ENCODE assay signal across 26 cellular contexts in genomic region chr10:21995557-21995956, GRCh38. TPM values are rescaled to one million over a fixed set of nuclear protein-coding genes. Genes with fewer than 3 reads are reported as not detected.
A peak's percentile ranks its signal among the peaks of the same experiment; 100 is the strongest.
DNase-seq lines count a peak whose midpoint lies in the region; ATAC-seq, FAIRE-seq and TF ChIP-seq lines count a peak whose summit lies in the region.
"Had no signal": no experiment of that assay in that cellular context is flagged by ENCODE, and none has a peak within 500 bp of the region (broad histone marks: within the 10 kb centered on the region; RNA-seq: fewer than 3 reads in every experiment).

No MANE protein-coding gene starts in this region.

- H3K4me1 ChIP-seq in GM23248 (ENCODE audit: insufficient read depth) (0 out of 2 replicates have a peak, but pooled peaks cover 8% of the 10 kb centered on the region), K562 (replicated peaks in 1 of 2; ENCODE audit: control insufficient read depth in 2 of 2, insufficient read depth in 2 of 2, low read length in 2 of 2) (peaks cover 0 to 4% of the 10 kb centered on the region in 2 experiments; a peak in 2 of 5 replicates)
- peaks cover 4% of the 10 kb centered on the region for H3K4me1 ChIP-seq in CD8-positive, alpha-beta memory T cell (ENCODE audit: insufficient read depth, low read length)
- H3K4me1 ChIP-seq: prostate gland had no signal

- H2AFZ ChIP-seq in GM23248 (no peak overlapping the region), K562 (ENCODE audit: low read depth, low read length) (no peak overlapping the region)
- H2AFZ ChIP-seq: hepatocyte had no signal

- H3K9me3 ChIP-seq in GM23248 (ENCODE audit: low read depth) = no peaks in the 10 kb centered on the region
- H3K9me3 ChIP-seq in K562 (replicated peaks; ENCODE audit: control insufficient read depth, insufficient read depth, low read depth, low read length) = no peaks in the 10 kb centered on the region
- no peaks in the 10 kb centered on the region for H3K9me3 ChIP-seq in CD8-positive, alpha-beta memory T cell (ENCODE audit: low read length)
- H3K9me3 ChIP-seq: prostate gland, thoracic aorta had no signal

- TF ChIP-seq EP300 in K562 (IDR thresholded peaks at IDR 0.05; ENCODE audit: low read length) = no peak

- no peak overlapping the region for H3K27ac Mint-ChIP-seq in CD8-positive, alpha-beta memory T cell
- H3K27ac Mint-ChIP-seq: B cell, HFFc6, nephron progenitor cell had no signal

- no peaks in the 10 kb centered on the region for H3K9me2 ChIP-seq in GM23248 (ENCODE audit: insufficient read depth)

- TF ChIP-seq CTCF in K562 (IDR thresholded peaks at IDR 0.05 in 2 of 3, conservative IDR thresholded peaks at IDR 0.05 in 1 of 3; ENCODE audit: insufficient read depth in 2 of 3, low read depth in 1 of 3, low read length in 3 of 3) (no peak), omental fat pad (IDR thresholded peaks at IDR 0.05) (no peak)

- in situ Hi-C loops in GM23248 (cut with MboI) (no loop called here), K562 (cut with MboI) (no loop called here), ACHN (cut with HindIII; ENCODE audit: low pct_ligation_motif_present, low pct_unique_long_range_greater_than_20kb, low sequenced_read_pairs) (no loop called here)

- no peaks in the 10 kb centered on the region for H3F3A ChIP-seq in GM23248 (ENCODE audit: insufficient read depth)

- H3K9ac ChIP-seq in GM23248 (no peak overlapping the region), K562 (ENCODE audit: insufficient read depth in 1 of 2, low read depth in 2 of 2, low read length in 2 of 2) (no peak overlapping the region)

- H3K4me2 ChIP-seq in GM23248 (ENCODE audit: unreplicated experiment) (peak overlapping the region; percentile 13), K562 (ENCODE audit: insufficient read depth, low read length) (no peak overlapping the region)
- H3K4me2 ChIP-seq: hepatocyte had no signal

- H3K79me2 ChIP-seq in GM23248 (ENCODE audit: insufficient read depth) = peaks cover 100% of the 10 kb centered on the region
- H3K79me2 ChIP-seq in K562 (ENCODE audit: control insufficient read depth, insufficient read depth, low read length) = peaks cover 92% of the 10 kb centered on the region

- WGBS in GM23248 (ENCODE audit: low coverage in 1 of 2, low lambda C conversion rate in 2 of 2, missing lambda C conversion rate in 2 of 2), 2 experiments = 76 to 77% methylated on average over 2 of the region's 2 CpGs
- WGBS in K562 (ENCODE audit: insufficient coverage, low coverage, missing lambda C conversion rate) = 71% methylated on average over 2 of the region's 2 CpGs

- no peaks in the 10 kb centered on the region for H3K9me1 ChIP-seq in K562 (ENCODE audit: control insufficient read depth, insufficient read depth, low read length)

- FAIRE-seq in K562 (lab: Jason Lieb, UNC) = no peak
- FAIRE-seq: HTR-8/SVneo had no signal

- no peaks in the 10 kb centered on the region for H3K27me3 Mint-ChIP-seq in CD8-positive, alpha-beta memory T cell
- H3K27me3 Mint-ChIP-seq: B cell had no signal

- 0 out of 2 replicates have a peak overlapping the region, but pooled peaks have one; percentile 4 for H3K27ac ChIP-seq in GM23248
- no peak overlapping the region for H3K27ac ChIP-seq in K562 (ENCODE audit: extremely low read depth, low read depth, low read length)
- no peak overlapping the region for H3K27ac ChIP-seq in CD8-positive, alpha-beta memory T cell (ENCODE audit: low read depth, low read length)
- H3K27ac ChIP-seq: brain microvascular endothelial cell, hepatocyte, prostate gland, thoracic aorta, VCaP had no signal

- DNase-seq in GM23248 = peak; percentile 46
- DNase-seq in NCI-H226 = peak; percentile 66
- no peak for DNase-seq in K562 (ENCODE audit: extremely low read depth in 1 of 4, low spot score in 3 of 4)
- no peak for DNase-seq in omental fat pad (ENCODE audit: low spot score)
- no peak for DNase-seq in activated T-cell treated with anti-CD3 and anti-CD28 coated beads for 4 hours
- no peak for DNase-seq in CD8-positive, alpha-beta memory T cell
- no peak for DNase-seq in ACHN
- DNase-seq: activated CD4-positive, alpha-beta T cell treated with anti-CD3 and anti-CD28 coated beads, Interleukin-2, amount 50 U/mL, for 4 hours; activated CD8-positive, alpha-beta memory T cell treated with anti-CD3 and anti-CD28 coated beads, Interleukin-2, amount 50 U/mL, for 4 hours; activated effector memory CD4-positive, alpha-beta T cell treated with Interleukin-2 at 50 U/mL for 16 hours; brain microvascular endothelial cell; COR-L47; DMS79 treated with DMSO at 0.1 percent for 48 hours; foreskin melanocyte; HFFc6; immature natural killer cell; left ventricle myocardium superior; NCI-H510A; nephron progenitor cell had no signal

- H3K4me3 ChIP-seq in GM23248 (no peak overlapping the region), K562 (no peak overlapping the region)
- no peak overlapping the region for H3K4me3 ChIP-seq in CD8-positive, alpha-beta memory T cell (ENCODE audit: low read length)
- H3K4me3 ChIP-seq: hepatocyte, prostate gland, thoracic aorta had no signal

- no peak overlapping the region for H3K4me3 Mint-ChIP-seq in CD8-positive, alpha-beta memory T cell
- H3K4me3 Mint-ChIP-seq: B cell, HFFc6, immature natural killer cell, nephron progenitor cell had no signal

- H3K36me3 ChIP-seq in GM23248 (ENCODE audit: low read depth) (no peaks in the 10 kb centered on the region), K562 (ENCODE audit: control insufficient read depth, insufficient read depth, low read length) (no peaks in the 10 kb centered on the region; the same call in 2 of the 3 replicates)
- H3K36me3 ChIP-seq in CD8-positive, alpha-beta memory T cell (ENCODE audit: insufficient read depth, low read length) = no peaks in the 10 kb centered on the region
- H3K36me3 ChIP-seq: brain microvascular endothelial cell, prostate gland, thoracic aorta had no signal

- TF ChIP-seq RAD21 in K562 (CRISPR knock-in tag; conservative IDR thresholded peaks at IDR 0.05 in 1 of 2, IDR thresholded peaks at IDR 0.05 in 1 of 2) = no peak

- BruUV-seq in K562 (replicated peaks; lab: Mats Ljungman, UMichigan) = no TSS peak

- H3K27me3 ChIP-seq in GM23248 (replicated peaks; ENCODE audit: insufficient read depth) (no peaks in the 10 kb centered on the region), K562 (ENCODE audit: control insufficient read depth in 2 of 2, insufficient read depth in 2 of 2, low read length in 2 of 2) (no peaks in the 10 kb centered on the region)
- no peaks in the 10 kb centered on the region for H3K27me3 ChIP-seq in CD8-positive, alpha-beta memory T cell (ENCODE audit: insufficient read depth, low read length, poor library complexity, severe bottlenecking)
- H3K27me3 ChIP-seq: brain microvascular endothelial cell, hepatocyte had no signal

- H3K9me3 Mint-ChIP-seq in CD8-positive, alpha-beta memory T cell = no peaks in the 10 kb centered on the region
- H3K9me3 Mint-ChIP-seq: HFFc6, immature natural killer cell had no signal

- CTCF ChIA-PET in K562 (lab: Yijun Ruan, JAX; ENCODE audit: low intra/inter-chr PET ratio) = no interaction called here
- CTCF ChIA-PET in CD8-positive, alpha-beta memory T cell (lab: Charles Lee) = interaction anchor here (2.0 kb wide), 1 partner anchor 996 kb away, joined by 7 read pairs; no protein-coding TSS in a partner anchor

- POLR2A ChIA-PET in K562 (lab: Yijun Ruan, JAX) = interaction anchor here (0.6 kb wide), 1 partner anchor 518 kb away, joined by 3 read pairs; no protein-coding TSS in a partner anchor
- POLR2A ChIA-PET in CD8-positive, alpha-beta memory T cell (lab: Charles Lee) = no interaction called here

- H3K36me3 Mint-ChIP-seq in CD8-positive, alpha-beta memory T cell = peaks cover 0 to 8% (median 1%) of the 10 kb centered on the region in 3 donors
- H3K36me3 Mint-ChIP-seq: immature natural killer cell had no signal

- TF ChIP-seq POLR2A in K562 (conservative IDR thresholded peaks at IDR 0.05) = no peak

- H3K4me1 Mint-ChIP-seq in CD8-positive, alpha-beta memory T cell = peaks cover 44 to 62% (median 57%) of the 10 kb centered on the region in 3 donors

- intact Hi-C loops in K562 (cut with micrococcal nuclease) = no loop called here

- ATAC-seq in K562 = no peak
- peak; percentile 46 for ATAC-seq in omental fat pad (ENCODE audit: low FRiP score)
- ATAC-seq: left ventricle myocardium superior, SK-N-SH treated with all-trans-retinoic acid at 6 μM for 48 hours had no signal

- H4K20me1 ChIP-seq in GM23248 (ENCODE audit: insufficient read depth) (no peaks in the 10 kb centered on the region), K562 (replicated peaks; ENCODE audit: control insufficient read depth, insufficient read depth, low read length) (no peaks in the 10 kb centered on the region)

RNA-seq across cellular contexts. Expression of gene DNAJC1, which starts 8.0 kb away (rescaled TPM):
- total RNA-seq in GM23248 (2014; rRNA removed; shearing (Covaris generic)) = 50.9 and 218 TPM in 2 replicates
- polyA plus RNA-seq in GM23248 (2016; fragmentation: Nextera tagmentation; extraction: Ambion mirVana) (63.9 and 72.1 TPM in 2 replicates), K562 (2011; rRNA removed) (57.6 and 63.4 TPM in 2 replicates), K562 (2014; fragmentation: Illumina TruSeq; extraction: Trizol) (39.7 and 52.9 TPM in 2 replicates), K562 (2014; fragmentation: Nextera tagmentation; extraction: Ambion mirVana) (1 to 10 TPM; 5.4 to 6.5 TPM), K562 (2014; rRNA removed) (45.4 and 60.6 TPM in 2 replicates)
- 29.4 and 61.1 TPM in 2 replicates for total RNA-seq in K562 (2011; cell fraction: chromatin; rRNA removed; ENCODE audit: low replicate concordance)
- 34.9 and 39.7 TPM in 2 replicates for total RNA-seq in K562 (2011; cell fraction: nucleolus; rRNA removed)
- total RNA-seq in K562 (2011; cell fraction: nucleoplasm; rRNA removed) = 35.4 and 45.9 TPM in 2 replicates
- total RNA-seq in K562 (2014; rRNA removed) (57.7 and 77.6 TPM in 2 replicates), K562 (2014; rRNA removed; fragmentation: Illumina TruSeq; extraction: Trizol) (40.3 and 46.3 TPM in 2 replicates), K562 (2015; rRNA removed; fragmentation: Illumina TruSeq; extraction: Trizol) (43.7 and 47.5 TPM in 2 replicates), K562 (2021) (36.4 and 39.6 TPM in 2 replicates), omental fat pad (100 to 1,000 TPM in 1 of 4 donors, 10 to 100 TPM in 3; 69.5 to 119 (median 89.8) TPM)
- 21.2 and 30.8 TPM in 2 replicates for polyA plus RNA-seq in K562 (2011; cell fraction: cytosol; rRNA removed)
- polyA plus RNA-seq in K562 (2011; cell fraction: nucleus; rRNA removed) = 23.2 and 30.1 TPM in 2 replicates
- 30.9 and 42.9 TPM in 2 replicates for polyA plus RNA-seq in K562 (2012)
- 44.3 and 45.7 TPM in 2 replicates for polyA minus RNA-seq in K562 (2011; rRNA and poly(A)+ RNA removed)
- 18.0 and 26.0 TPM in 2 replicates for polyA minus RNA-seq in K562 (2011; cell fraction: cytosol; rRNA and poly(A)+ RNA removed)
- 39.7 and 46.4 TPM in 2 replicates for polyA minus RNA-seq in K562 (2011; cell fraction: nucleus; rRNA and poly(A)+ RNA removed)
- total RNA-seq in CD8-positive, alpha-beta memory T cell = 10 to 100 TPM; 30.8 to 31.8 TPM
- 46.0 TPM for polyA plus RNA-seq in CD8-positive, alpha-beta memory T cell

Comparison
In these comparisons a context has a peak if more than half of its experiments do, and no peak if none do; other contexts are left out.
1. DNase-seq: peak in GM23248 (single experiment) and NCI-H226 (single experiment); none in K562 (0 of 4), omental fat pad (single experiment), activated T-cell treated with anti-CD3 and anti-CD28 coated beads for 4 hours (single experiment), CD8-positive, alpha-beta memory T cell (0 of 5) and ACHN (single experiment).